In genomic region chr5:96648023-96648422, GRCh38 we compare ENCODE assay signal across 14 cellular contexts. TPM values are rescaled to one million over a fixed set of nuclear protein-coding genes. Genes with fewer than 3 reads are reported as not detected.
A peak's percentile ranks its signal among the peaks of the same experiment; 100 is the strongest.
DNase-seq lines count a peak whose midpoint lies in the region; ATAC-seq, FAIRE-seq and TF ChIP-seq lines count a peak whose summit lies in the region.
"Had no signal": no experiment of that assay in that cellular context is flagged by ENCODE, and none has a peak within 500 bp of the region (broad histone marks: within the 10 kb centered on the region; RNA-seq: fewer than 3 reads in every experiment).

No MANE protein-coding gene starts in this region.

- TF ChIP-seq CTCF in foreskin keratinocyte (conservative IDR thresholded peaks at IDR 0.05) = no peak
- no peak for TF ChIP-seq CTCF in D721Med (IDR thresholded peaks at IDR 0.05; ENCODE audit: insufficient read depth, missing control alignments)

- H3K4me3 ChIP-seq in SJSA1 = no peak overlapping the region
- no peak overlapping the region for H3K4me3 ChIP-seq in effector memory CD4-positive, alpha-beta T cell (ENCODE audit: insufficient read depth, low read depth, low read length, poor library complexity, severe bottlenecking)
- H3K4me3 ChIP-seq: vagina had no signal

- ATAC-seq in GM21367 (IDR thresholded peaks at IDR 0.05; ENCODE audit: unreplicated experiment) (peak; percentile 73), HG03103 (IDR thresholded peaks at IDR 0.05; ENCODE audit: low read depth, unreplicated experiment) (peak; percentile 75), foreskin keratinocyte (no peak)
- ATAC-seq: T-helper 17 cell had no signal

- 0 out of 2 replicates have a peak overlapping the region, but pooled peaks have one; percentile 7 for H3K27ac ChIP-seq in SJSA1
- no peak overlapping the region for H3K27ac ChIP-seq in foreskin keratinocyte
- no peak overlapping the region for H3K27ac ChIP-seq in effector memory CD4-positive, alpha-beta T cell (ENCODE audit: insufficient read depth, low read length, poor library complexity, severe bottlenecking)
- H3K27ac ChIP-seq: brain microvascular endothelial cell, vagina had no signal

- FAIRE-seq in GM12891 (lab: Jason Lieb, UNC) = no peak
- FAIRE-seq in D721Med (lab: Jason Lieb, UNC) = no peak

- no peaks in the 10 kb centered on the region for H3K9me3 ChIP-seq in SJSA1 (replicated peaks)
- H3K9me3 ChIP-seq in effector memory CD4-positive, alpha-beta T cell (ENCODE audit: control insufficient read depth, low read length) = no peaks in the 10 kb centered on the region
- H3K9me3 ChIP-seq: vagina had no signal

- H3K36me3 ChIP-seq in SJSA1 = no peaks in the 10 kb centered on the region
- H3K36me3 ChIP-seq in effector memory CD4-positive, alpha-beta T cell (ENCODE audit: control insufficient read depth, insufficient read depth, low read length) = no peaks in the 10 kb centered on the region
- H3K36me3 ChIP-seq: brain microvascular endothelial cell, vagina had no signal

- TF ChIP-seq POLR2A in GM12891 (IDR thresholded peaks at IDR 0.05; ENCODE audit: low read depth, low read length) = no peak

- no peaks in the 10 kb centered on the region for H3K27me3 ChIP-seq in SJSA1 (replicated peaks)
- no peaks in the 10 kb centered on the region for H3K27me3 ChIP-seq in foreskin keratinocyte
- peaks cover 3% of the 10 kb centered on the region for H3K27me3 ChIP-seq in effector memory CD4-positive, alpha-beta T cell (replicated peaks; ENCODE audit: control insufficient read depth, insufficient read depth, low read length, poor library complexity, severe bottlenecking)
- H3K27me3 ChIP-seq: brain microvascular endothelial cell, vagina had no signal

- intact Hi-C loops in posterior vena cava (cut with DNase I) = no loop called here

- H3K4me1 ChIP-seq in SJSA1 (replicated peaks) = peaks cover 45% of the 10 kb centered on the region
- H3K4me1 ChIP-seq in foreskin keratinocyte = peaks cover 11% of the 10 kb centered on the region
- H3K4me1 ChIP-seq in effector memory CD4-positive, alpha-beta T cell (ENCODE audit: control insufficient read depth, insufficient read depth, low read length, poor library complexity, severe bottlenecking) = no peaks in the 10 kb centered on the region

- DNase-seq in GM12891 (ENCODE audit: insufficient read length, low spot score) = no peak
- no peak for DNase-seq in SJSA1 (ENCODE audit: low read depth in 1 of 2, low spot score in 2 of 2)
- DNase-seq in posterior vena cava (ENCODE audit: low spot score) = no peak
- DNase-seq in foreskin keratinocyte = no peak
- DNase-seq in effector memory CD4-positive, alpha-beta T cell = no peak
- no peak for DNase-seq in D721Med (ENCODE audit: insufficient read length, low spot score)
- DNase-seq: brain microvascular endothelial cell, GDM1, H9, KBM-7, T-helper 17 cell had no signal

TF ChIP-seq in GM12891, 5 proteins besides CTCF, POLR2A, EP300 and RAD21:
- TF ChIP-seq POLR2AphosphoS5 (IDR thresholded peaks at IDR 0.05; ENCODE audit: low read depth, low read length) (no peak), SPI1 (IDR thresholded peaks at IDR 0.05; ENCODE audit: low read depth, low read length) (peak; percentile 92)

RNA-seq across cellular contexts. Expression of gene CAST, which starts 14.2 kb away (rescaled TPM):
- 35.1 TPM for polyA plus RNA-seq in GM12891 (2012; ENCODE audit: low read depth, missing spikeins)
- 234 and 272 TPM in 2 replicates for total RNA-seq in SJSA1 (2014; rRNA removed; shearing (Covaris generic))
- total RNA-seq in posterior vena cava = 100 to 1,000 TPM; 278 to 312 TPM
- total RNA-seq in foreskin keratinocyte = 219 and 253 TPM in 2 replicates
- polyA plus RNA-seq in foreskin keratinocyte = 71.4 and 87.8 TPM in 2 replicates
